ENCODE assay signal across 7 cellular contexts in genomic region chr14:70086685-70087379, GRCh38.
A peak's percentile ranks its signal among the peaks of the same experiment; 100 is the strongest.
DNase-seq lines count a peak whose midpoint lies in the region; ATAC-seq and TF ChIP-seq lines count a peak whose summit lies in the region.

No MANE protein-coding gene starts in this region.

- H3K9ac ChIP-seq in IMR-90 (ENCODE audit: low read depth, low read length): no peak overlapping the region

- no peaks in the 10 kb centered on the region for H3K9me1 ChIP-seq in IMR-90 (ENCODE audit: insufficient read depth, low read length)

- TF ChIP-seq POLR2A in IMR-90 (IDR thresholded peaks at IDR 0.05; ENCODE audit: low read depth, low read length) (no peak), gastroesophageal sphincter (IDR thresholded peaks at IDR 0.05) (no peak)

- no peak overlapping the region for H3K14ac ChIP-seq in IMR-90 (replicated peaks; ENCODE audit: low read depth, low read length)

- POLR2A ChIA-PET in IMR-90 (lab: Charles Lee; ENCODE audit: unreplicated experiment) (no interaction called here), RWPE1 (lab: Yijun Ruan, JAX; ENCODE audit: low non-redundant PET) (no interaction called here)

- H3K27me3 ChIP-seq in IMR-90 (ENCODE audit: control insufficient read depth, insufficient read depth, low read length) (no peaks in the 10 kb centered on the region), gastroesophageal sphincter (peaks cover 38% of the 10 kb centered on the region)

- TF ChIP-seq CTCF in IMR-90 (conservative IDR thresholded peaks at IDR 0.05; ENCODE audit: low read depth, low read length) (peak; percentile 61), RWPE1 (conservative IDR thresholded peaks at IDR 0.05; ENCODE audit: low read depth) (peak; percentile 55), gastroesophageal sphincter (IDR thresholded peaks at IDR 0.05) (peak in 3 of 4 experiments; percentile 33 to 59 (median 36))

- H4K20me1 ChIP-seq in IMR-90 (ENCODE audit: insufficient read depth, low read length): no peaks in the 10 kb centered on the region

- H3K4ac ChIP-seq in IMR-90 (ENCODE audit: low read depth, low read length): no peak overlapping the region

- H3K23ac ChIP-seq in IMR-90 (ENCODE audit: low read depth, low read length): no peak overlapping the region

- WGBS in IMR-90 (ENCODE audit: extremely low coverage in 2 of 2, insufficient read length in 1 of 2), 2 experiments: no CpG with 5 or more reads among the region's 5 CpGs
- WGBS in gastroesophageal sphincter (ENCODE audit: low coverage in 1 of 2), 2 donors: 0 to 28% methylated on average over 1 to 5 of the region's 5 CpGs

- H4K5ac ChIP-seq in IMR-90 (ENCODE audit: low read depth, low read length): no peak overlapping the region

- TF ChIP-seq EP300 in gastroesophageal sphincter (IDR thresholded peaks at IDR 0.05): no peak

- H3K36me3 ChIP-seq in IMR-90 (ENCODE audit: control insufficient read depth, insufficient read depth, low read length) (no peaks in the 10 kb centered on the region), gastroesophageal sphincter (no peaks in the 10 kb centered on the region)

- no peak overlapping the region for H2BK15ac ChIP-seq in IMR-90 (ENCODE audit: low read depth, low read length)

- H3K27ac ChIP-seq in IMR-90 (ENCODE audit: insufficient read depth, low read length) (no peak overlapping the region), RWPE1 (no peak overlapping the region), gastroesophageal sphincter (no peak overlapping the region)

- CTCF ChIA-PET in IMR-90 (lab: Yijun Ruan, JAX) (interaction anchor here (0.6 to 1.4 kb wide), 6 partner anchors 13 to 481 kb away, joined by 3 to 5 read pairs (median 4); no protein-coding TSS in a partner anchor), RWPE1 (lab: Yijun Ruan, JAX) (interaction anchor here (0.6 to 1.2 kb wide), 7 partner anchors 11 to 731 kb away, joined by 3 to 6 read pairs (median 4); no protein-coding TSS in a partner anchor)

- H4K91ac ChIP-seq in IMR-90 (ENCODE audit: insufficient read depth, low read depth, low read length): no peak overlapping the region

- no peak overlapping the region for H3K56ac ChIP-seq in IMR-90 (ENCODE audit: extremely low read depth, insufficient read depth, low read length)

- no peak overlapping the region for H2BK120ac ChIP-seq in IMR-90 (ENCODE audit: low read depth, low read length)

- no peak overlapping the region for H4K8ac ChIP-seq in IMR-90 (ENCODE audit: low read depth in 2 of 2, low read length in 2 of 2)

- H3K4me2 ChIP-seq in IMR-90 (ENCODE audit: low read depth, low read length): no peak overlapping the region

- H2AK9ac ChIP-seq in IMR-90 (replicated peaks; ENCODE audit: low read depth, low read length, poor library complexity): no peak overlapping the region

- peak; percentile 57 for TF ChIP-seq RAD21 in IMR-90 (IDR thresholded peaks at IDR 0.05; ENCODE audit: low read length)

- H2AK5ac ChIP-seq in IMR-90 (ENCODE audit: low read depth, low read length): no peak overlapping the region

- intact Hi-C loops in IMR-90 (cut with micrococcal nuclease): loop anchor here (1.0 kb wide), 3 partner anchors 231 to 730 kb away; no protein-coding TSS in a partner anchor

- no peak overlapping the region for H2BK5ac ChIP-seq in IMR-90 (ENCODE audit: low read depth, low read length, poor library complexity, severe bottlenecking)

- in situ Hi-C loops in IMR-90 (cut with MboI; ENCODE audit: low sequenced_read_pairs): no loop called here

- H3K4me3 ChIP-seq in IMR-90 (ENCODE audit: insufficient read depth, low read depth, low read length) (no peak overlapping the region), gastroesophageal sphincter (no peak overlapping the region)

- no peaks in the 10 kb centered on the region for H3K9me3 ChIP-seq in IMR-90 (ENCODE audit: control insufficient read depth, insufficient read depth, low read length)
- no peaks in the 10 kb centered on the region for H3K9me3 ChIP-seq in gastroesophageal sphincter

- dilution Hi-C loops in IMR-90 (cut with HindIII; ENCODE audit: low sequenced_read_pairs, unreplicated experiment): no loop called here

- H2AFZ ChIP-seq in IMR-90 (replicated peaks; ENCODE audit: low read length, poor library complexity): no peak overlapping the region

- no peaks in the 10 kb centered on the region for H3K4me1 ChIP-seq in IMR-90 (ENCODE audit: control insufficient read depth, insufficient read depth, low read length)
- no peaks in the 10 kb centered on the region for H3K4me1 ChIP-seq in gastroesophageal sphincter

- no peaks in the 10 kb centered on the region for H3K79me1 ChIP-seq in IMR-90 (ENCODE audit: low read depth in 1 of 2, low read length in 2 of 2)

- no peak overlapping the region for H3K18ac ChIP-seq in IMR-90 (ENCODE audit: low read depth, low read length)

- no peak overlapping the region for H2BK20ac ChIP-seq in IMR-90 (ENCODE audit: low read depth, low read length)

- ATAC-seq in IMR-90 (ENCODE audit: low read depth): peak; percentile 60
- ATAC-seq in gastroesophageal sphincter: no peak
- no peak for ATAC-seq in HG03175 (IDR thresholded peaks at IDR 0.05; ENCODE audit: unreplicated experiment)
- no peak for ATAC-seq in activated CD4-positive, CD25-positive, alpha-beta regulatory T cell treated with anti-CD3 and anti-CD28 coated beads, Interleukin-2, amount 50 U/mL, for 24 hours

- DNase-seq in ELF-1 (ENCODE audit: low read depth, low spot score) (peak; percentile 34), IMR-90 (peak; percentile 54), RWPE1 (ENCODE audit: low spot score) (peak; percentile 25), stromal cell of bone marrow (ENCODE audit: low read depth) (peak; percentile 8)

- no TSS peak for BruUV-seq in IMR-90 (replicated peaks; lab: Mats Ljungman, UMichigan)

TF ChIP-seq in IMR-90, 13 proteins besides CTCF, POLR2A, EP300 and RAD21:
- TF ChIP-seq RFX5 (IDR thresholded peaks at IDR 0.05; ENCODE audit: low read depth, low read length) (no peak), FOS (IDR thresholded peaks at IDR 0.05; ENCODE audit: low read depth, low read length) (no peak), SMC3 (IDR thresholded peaks at IDR 0.05; ENCODE audit: low read depth, low read length) (peak; percentile 78), MAZ (IDR thresholded peaks at IDR 0.05; ENCODE audit: borderline replicate concordance, low read depth, low read length) (no peak), CHD1 (IDR thresholded peaks at IDR 0.05; ENCODE audit: low read depth, low read length) (no peak), MXI1 (IDR thresholded peaks at IDR 0.05; ENCODE audit: borderline replicate concordance, low read depth, low read length) (no peak)
- TF ChIP-seq, protein P1, sequence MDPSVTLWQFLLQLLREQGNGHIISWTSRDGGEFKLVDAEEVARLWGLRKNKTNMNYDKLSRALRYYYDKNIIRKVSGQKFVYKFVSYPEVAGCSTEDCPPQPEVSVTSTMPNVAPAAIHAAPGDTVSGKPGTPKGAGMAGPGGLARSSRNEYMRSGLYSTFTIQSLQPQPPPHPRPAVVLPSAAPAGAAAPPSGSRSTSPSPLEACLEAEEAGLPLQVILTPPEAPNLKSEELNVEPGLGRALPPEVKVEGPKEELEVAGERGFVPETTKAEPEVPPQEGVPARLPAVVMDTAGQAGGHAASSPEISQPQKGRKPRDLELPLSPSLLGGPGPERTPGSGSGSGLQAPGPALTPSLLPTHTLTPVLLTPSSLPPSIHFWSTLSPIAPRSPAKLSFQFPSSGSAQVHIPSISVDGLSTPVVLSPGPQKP (IDR thresholded peaks at IDR 0.05; ENCODE audit: borderline replicate concordance, low read depth, low read length): no peak
